In the genomic region with DNA sequence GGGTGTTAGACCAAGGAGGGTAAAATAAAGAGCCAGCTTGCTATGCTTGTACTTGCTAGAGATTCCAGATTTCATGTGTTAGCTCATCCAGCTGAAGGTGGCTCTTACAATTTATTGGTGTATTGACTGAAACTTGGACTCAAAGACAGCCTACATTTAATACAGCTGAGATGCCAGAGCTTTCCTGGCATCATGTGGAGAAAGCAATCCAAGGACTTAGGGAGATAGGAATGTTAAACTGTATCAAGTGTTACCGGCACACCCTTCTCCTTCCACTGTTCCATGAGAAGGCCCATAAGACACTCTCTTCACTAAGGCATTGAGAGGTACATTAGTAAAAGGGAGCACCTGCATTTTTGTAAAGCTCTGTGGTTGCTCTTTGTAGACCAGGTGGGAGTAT, we compare ENCODE assay signal across 27 cellular contexts.
"Had no signal": no experiment of that assay in that cellular context is flagged by ENCODE, and none has a peak within 500 bp of the region (broad histone marks: within the 10 kb centered on the region; RNA-seq: fewer than 3 reads in every experiment).

No MANE protein-coding gene starts in this region.

- H3K27ac ChIP-seq: stomach, suprapubic skin, thoracic aorta, thyroid gland, tibial artery, tibial nerve, transverse colon, upper lobe of left lung, upper lobe of right lung, uterus, vagina had no signal

- H3K36me3 ChIP-seq: stomach, suprapubic skin, thoracic aorta, thyroid gland, tibial artery, tibial nerve, transverse colon, upper lobe of left lung, upper lobe of right lung, uterus, vagina had no signal

- H3K4me3 ChIP-seq: stomach, suprapubic skin, thoracic aorta, thyroid gland, tibial artery, tibial nerve, transverse colon, upper lobe of left lung, upper lobe of right lung, uterus, vagina had no signal

- H3K27ac Mint-ChIP-seq: stimulated activated effector memory CD8-positive, alpha-beta T cell treated with anti-CD3 and anti-CD28 coated beads, Interleukin-12 subunit alpha, Interleukin-12 subunit beta, amount 100 ng/mL, for 72 hours; stimulated activated naive B cell treated with anti-CD40 and anti-IgM and Interleukin-4, amounts not matched to agents 10 μg/mL and 1 μg/mL and 100 μg/mL, for 72 hours; stimulated activated naive CD8-positive, alpha-beta T cell treated with anti-CD3 and anti-CD28 coated beads, Interleukin-15, amount 100 ng/mL, for 72 hours; stimulated activated naive CD8-positive, alpha-beta T cell treated with anti-CD3 and anti-CD28 coated beads, Interleukin-15, Interleukin-2, amounts not matched to agents 100 ng/mL and 50 ng/mL, for 24 hours; type B pancreatic cell had no signal

- H3K4me3 Mint-ChIP-seq: stimulated activated effector memory CD8-positive, alpha-beta T cell treated with anti-CD3 and anti-CD28 coated beads, Interleukin-12 subunit alpha, Interleukin-12 subunit beta, amount 100 ng/mL, for 72 hours; stimulated activated naive B cell treated with anti-CD40 and anti-IgM and Interleukin-4, amounts not matched to agents 10 μg/mL and 1 μg/mL and 100 μg/mL, for 72 hours; stimulated activated naive CD8-positive, alpha-beta T cell treated with anti-CD3 and anti-CD28 coated beads, Interleukin-15, amount 100 ng/mL, for 72 hours; stimulated activated naive CD8-positive, alpha-beta T cell treated with anti-CD3 and anti-CD28 coated beads, Interleukin-15, Interleukin-2, amounts not matched to agents 100 ng/mL and 50 ng/mL, for 24 hours; type B pancreatic cell had no signal

- H3K4me1 ChIP-seq: thyroid gland, tibial artery, tibial nerve, upper lobe of right lung, uterus, vagina had no signal

- H3K9me3 Mint-ChIP-seq: stimulated activated effector memory CD8-positive, alpha-beta T cell treated with anti-CD3 and anti-CD28 coated beads, Interleukin-12 subunit alpha, Interleukin-12 subunit beta, amount 100 ng/mL, for 72 hours; stimulated activated naive B cell treated with anti-CD40 and anti-IgM and Interleukin-4, amounts not matched to agents 10 μg/mL and 1 μg/mL and 100 μg/mL, for 72 hours; stimulated activated naive CD8-positive, alpha-beta T cell treated with anti-CD3 and anti-CD28 coated beads, Interleukin-15, amount 100 ng/mL, for 72 hours; stimulated activated naive CD8-positive, alpha-beta T cell treated with anti-CD3 and anti-CD28 coated beads, Interleukin-15, Interleukin-2, amounts not matched to agents 100 ng/mL and 50 ng/mL, for 24 hours; type B pancreatic cell had no signal

- H3K27me3 Mint-ChIP-seq: stimulated activated naive B cell treated with anti-CD40 and anti-IgM and Interleukin-4, amounts not matched to agents 10 μg/mL and 1 μg/mL and 100 μg/mL, for 72 hours; stimulated activated naive CD8-positive, alpha-beta T cell treated with anti-CD3 and anti-CD28 coated beads, Interleukin-15, amount 100 ng/mL, for 72 hours; stimulated activated naive CD8-positive, alpha-beta T cell treated with anti-CD3 and anti-CD28 coated beads, Interleukin-15, Interleukin-2, amounts not matched to agents 100 ng/mL and 50 ng/mL, for 24 hours; type B pancreatic cell had no signal

- ATAC-seq: stimulated activated effector memory CD8-positive, alpha-beta T cell treated with anti-CD3 and anti-CD28 coated beads, Interleukin-12 subunit alpha, Interleukin-12 subunit beta, amount 100 ng/mL, for 72 hours; stimulated activated naive B cell treated with anti-CD40 and anti-IgM and Interleukin-4, amounts not matched to agents 10 μg/mL and 1 μg/mL and 100 μg/mL, for 72 hours; stimulated activated naive CD8-positive, alpha-beta T cell treated with anti-CD3 and anti-CD28 coated beads, Interleukin-15, amount 100 ng/mL, for 72 hours; stimulated activated naive CD8-positive, alpha-beta T cell treated with anti-CD3 and anti-CD28 coated beads, Interleukin-15, Interleukin-2, amounts not matched to agents 100 U/mL and 50 U/mL, for 24 hours; upper lobe of right lung had no signal

- H3K36me3 Mint-ChIP-seq: stimulated activated naive B cell treated with anti-CD40 and anti-IgM and Interleukin-4, amounts not matched to agents 10 μg/mL and 1 μg/mL and 100 μg/mL, for 72 hours; type B pancreatic cell had no signal

- DNase-seq: stimulated activated CD4-positive, alpha-beta T cell treated with anti-CD3 and anti-CD28 coated beads, Interleukin-2, amount 100 ng/mL, for 24 hours; stimulated activated CD4-positive, alpha-beta T cell treated with anti-CD3 and anti-CD28 coated beads, Interleukin-2, amount 100 ng/mL, for 48 hours; stimulated activated CD4-positive, alpha-beta T cell treated with anti-CD3 and anti-CD28 coated beads, Interleukin-4, amount 100 ng/mL, for 1 hour; stimulated activated CD4-positive, alpha-beta T cell treated with anti-CD3 and anti-CD28 coated beads, Interleukin-4, amount 100 ng/mL, for 24 hours; stimulated activated CD4-positive, alpha-beta T cell treated with anti-CD3 and anti-CD28 coated beads, Interleukin-4, amount 100 ng/mL, for 4 hours; stimulated activated CD8-positive, alpha-beta memory T cell treated with anti-CD3 and anti-CD28 coated beads, Interleukin-4, amount 100 ng/mL, for 48 hours; stimulated activated naive B cell treated with anti-CD40 and anti-IgM and Interleukin-4, amounts not matched to agents 10 μg/mL and 1 μg/mL and 100 μg/mL, for 72 hours; stimulated activated naive CD4-positive, alpha-beta T cell; stimulated activated naive CD4-positive, alpha-beta T cell treated with Interleukin-2 at 50 U/mL for 16 hours; stimulated activated naive CD8-positive, alpha-beta T cell treated with anti-CD3 and anti-CD28 coated beads, Interleukin-15, amount 100 ng/mL, for 72 hours; stimulated activated naive CD8-positive, alpha-beta T cell treated with anti-CD3 and anti-CD28 coated beads, Interleukin-15, Interleukin-2, amounts not matched to agents 100 U/mL and 50 U/mL, for 24 hours; stomach; substantia nigra; thyroid gland; tibial artery; transverse colon; trophoblast cell; upper lobe of left lung; upper lobe of right lung; uterus had no signal

- H3K27me3 ChIP-seq: stomach, suprapubic skin, thyroid gland, tibial artery, tibial nerve, transverse colon, upper lobe of left lung, upper lobe of right lung, uterus, vagina had no signal

- H3K9me3 ChIP-seq: stomach, suprapubic skin, thoracic aorta, thyroid gland, tibial artery, tibial nerve, transverse colon, upper lobe of left lung, upper lobe of right lung, uterus, vagina had no signal
